2 cellular contexts compared by ENCODE assay signal in genomic region chr2:242075163-242075562, GRCh38.
TF ChIP-seq lines count a peak whose summit lies in the region.

No MANE protein-coding gene starts in this region.

TF ChIP-seq in IMR-90, 13 proteins besides CTCF, POLR2A, EP300 and RAD21:
- no peak for TF ChIP-seq RCOR1 (IDR thresholded peaks at IDR 0.05; ENCODE audit: insufficient replicate concordance, low read length)
- TF ChIP-seq, protein P1, sequence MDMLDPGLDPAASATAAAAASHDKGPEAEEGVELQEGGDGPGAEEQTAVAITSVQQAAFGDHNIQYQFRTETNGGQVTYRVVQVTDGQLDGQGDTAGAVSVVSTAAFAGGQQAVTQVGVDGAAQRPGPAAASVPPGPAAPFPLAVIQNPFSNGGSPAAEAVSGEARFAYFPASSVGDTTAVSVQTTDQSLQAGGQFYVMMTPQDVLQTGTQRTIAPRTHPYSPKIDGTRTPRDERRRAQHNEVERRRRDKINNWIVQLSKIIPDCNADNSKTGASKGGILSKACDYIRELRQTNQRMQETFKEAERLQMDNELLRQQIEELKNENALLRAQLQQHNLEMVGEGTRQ (IDR thresholded peaks at IDR 0.05; ENCODE audit: low read depth, low read length), result 0 out of 2 replicates have a peak, but pooled peaks have one; percentile 12
- no peak for TF ChIP-seq ELK1 (IDR thresholded peaks at IDR 0.05; ENCODE audit: borderline replicate concordance, low read depth, low read length)

TF ChIP-seq in K562, 482 proteins besides CTCF, POLR2A, EP300 and RAD21 (continues in another document):
- no peak for TF ChIP-seq SMAD2 (IDR thresholded peaks at IDR 0.05; ENCODE audit: low read depth, low read length)
- TF ChIP-seq TOE1 (IDR thresholded peaks at IDR 0.05; ENCODE audit: borderline replicate concordance), result peak; percentile 91; the same call in 1 of the 2 replicates
- TF ChIP-seq TOE1 (CRISPR knock-in tag; IDR thresholded peaks at IDR 0.05; ENCODE audit: borderline replicate concordance, low read depth), result no peak
- no peak for TF ChIP-seq MIER1 (IDR thresholded peaks at IDR 0.05; ENCODE audit: low read depth)
- no peak for TF ChIP-seq GABPB1 (CRISPR knock-in tag; IDR thresholded peaks at IDR 0.05)
- TF ChIP-seq MGA (IDR thresholded peaks at IDR 0.05), result peak; percentile 41
- no peak for TF ChIP-seq MEF2D (tag; conservative IDR thresholded peaks at IDR 0.05; ENCODE audit: low read depth)
- TF ChIP-seq PHTF2 (CRISPR knock-in tag; IDR thresholded peaks at IDR 0.05), result no peak
- TF ChIP-seq, protein P2, sequence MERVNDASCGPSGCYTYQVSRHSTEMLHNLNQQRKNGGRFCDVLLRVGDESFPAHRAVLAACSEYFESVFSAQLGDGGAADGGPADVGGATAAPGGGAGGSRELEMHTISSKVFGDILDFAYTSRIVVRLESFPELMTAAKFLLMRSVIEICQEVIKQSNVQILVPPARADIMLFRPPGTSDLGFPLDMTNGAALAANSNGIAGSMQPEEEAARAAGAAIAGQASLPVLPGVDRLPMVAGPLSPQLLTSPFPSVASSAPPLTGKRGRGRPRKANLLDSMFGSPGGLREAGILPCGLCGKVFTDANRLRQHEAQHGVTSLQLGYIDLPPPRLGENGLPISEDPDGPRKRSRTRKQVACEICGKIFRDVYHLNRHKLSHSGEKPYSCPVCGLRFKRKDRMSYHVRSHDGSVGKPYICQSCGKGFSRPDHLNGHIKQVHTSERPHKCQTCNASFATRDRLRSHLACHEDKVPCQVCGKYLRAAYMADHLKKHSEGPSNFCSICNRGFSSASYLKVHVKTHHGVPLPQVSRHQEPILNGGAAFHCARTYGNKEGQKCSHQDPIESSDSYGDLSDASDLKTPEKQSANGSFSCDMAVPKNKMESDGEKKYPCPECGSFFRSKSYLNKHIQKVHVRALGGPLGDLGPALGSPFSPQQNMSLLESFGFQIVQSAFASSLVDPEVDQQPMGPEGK (CRISPR knock-in tag; IDR thresholded peaks at IDR 0.05; ENCODE audit: borderline replicate concordance), result no peak
- no peak for TF ChIP-seq ZNF518B (CRISPR knock-in tag; IDR thresholded peaks at IDR 0.05)
- peak; percentile 66 for TF ChIP-seq MYC (IDR thresholded peaks at IDR 0.05; ENCODE audit: low read depth, low read length)
- TF ChIP-seq MYC (CRISPR knock-in tag; IDR thresholded peaks at IDR 0.05; ENCODE audit: borderline replicate concordance, low read depth), result no peak
- peak; percentile 31; the same call in 1 of the 2 replicates for TF ChIP-seq CEBPG (CRISPR knock-in tag; IDR thresholded peaks at IDR 0.05)
- peak in 1 of 2 experiments; percentile 84; a peak in 2 of 4 replicates for TF ChIP-seq CEBPG (tag; conservative IDR thresholded peaks at IDR 0.05 in 1 of 2, IDR thresholded peaks at IDR 0.05 in 1 of 2)
- TF ChIP-seq, protein P3, sequence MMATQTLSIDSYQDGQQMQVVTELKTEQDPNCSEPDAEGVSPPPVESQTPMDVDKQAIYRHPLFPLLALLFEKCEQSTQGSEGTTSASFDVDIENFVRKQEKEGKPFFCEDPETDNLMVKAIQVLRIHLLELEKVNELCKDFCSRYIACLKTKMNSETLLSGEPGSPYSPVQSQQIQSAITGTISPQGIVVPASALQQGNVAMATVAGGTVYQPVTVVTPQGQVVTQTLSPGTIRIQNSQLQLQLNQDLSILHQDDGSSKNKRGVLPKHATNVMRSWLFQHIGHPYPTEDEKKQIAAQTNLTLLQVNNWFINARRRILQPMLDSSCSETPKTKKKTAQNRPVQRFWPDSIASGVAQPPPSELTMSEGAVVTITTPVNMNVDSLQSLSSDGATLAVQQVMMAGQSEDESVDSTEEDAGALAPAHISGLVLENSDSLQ (IDR thresholded peaks at IDR 0.05), result peak; percentile 28; the same call in 1 of the 2 replicates
- TF ChIP-seq BCOR (IDR thresholded peaks at IDR 0.05), result no peak
- peak; percentile 94 for TF ChIP-seq TFE3 (CRISPR knock-in tag; IDR thresholded peaks at IDR 0.05)
- peak; percentile 85; the same call in 1 of the 2 replicates for TF ChIP-seq ZNF175 (CRISPR knock-in tag; IDR thresholded peaks at IDR 0.05; ENCODE audit: low read depth)
- TF ChIP-seq ZNF134 (CRISPR knock-in tag; conservative IDR thresholded peaks at IDR 0.05), result no peak
- TF ChIP-seq CBX3 (IDR thresholded peaks at IDR 0.05; ENCODE audit: borderline replicate concordance in 1 of 2, low read length in 2 of 2), result no peak
- no peak for TF ChIP-seq ZNF41 (CRISPR knock-in tag; conservative IDR thresholded peaks at IDR 0.05)
- no peak for TF ChIP-seq SUPT5H (IDR thresholded peaks at IDR 0.05)
- no peak for TF ChIP-seq ZNF655 (CRISPR knock-in tag; IDR thresholded peaks at IDR 0.05)
- TF ChIP-seq CXXC5 (CRISPR knock-in tag; IDR thresholded peaks at IDR 0.05), result peak; percentile 24; the same call in 1 of the 2 replicates
- TF ChIP-seq L3MBTL2 (IDR thresholded peaks at IDR 0.05), result peak; percentile 68; the same call in 1 of the 2 replicates
- TF ChIP-seq ZNF766 (CRISPR knock-in tag; conservative IDR thresholded peaks at IDR 0.05), result 0 out of 2 replicates have a peak, but pooled peaks have one; percentile 9
- TF ChIP-seq, protein P4, sequence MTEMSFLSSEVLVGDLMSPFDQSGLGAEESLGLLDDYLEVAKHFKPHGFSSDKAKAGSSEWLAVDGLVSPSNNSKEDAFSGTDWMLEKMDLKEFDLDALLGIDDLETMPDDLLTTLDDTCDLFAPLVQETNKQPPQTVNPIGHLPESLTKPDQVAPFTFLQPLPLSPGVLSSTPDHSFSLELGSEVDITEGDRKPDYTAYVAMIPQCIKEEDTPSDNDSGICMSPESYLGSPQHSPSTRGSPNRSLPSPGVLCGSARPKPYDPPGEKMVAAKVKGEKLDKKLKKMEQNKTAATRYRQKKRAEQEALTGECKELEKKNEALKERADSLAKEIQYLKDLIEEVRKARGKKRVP (CRISPR knock-in tag; IDR thresholded peaks at IDR 0.05), result peak; percentile 77
- TF ChIP-seq SAFB2 (IDR thresholded peaks at IDR 0.05; ENCODE audit: borderline replicate concordance, low read depth, low read length, severe bottlenecking), result no peak
